ENCODE assay signal across 1 cellular context in genomic region chr2:199455533-199456382, GRCh38.
TF ChIP-seq lines count a peak whose summit lies in the region.

No MANE protein-coding gene starts in this region.

TF ChIP-seq in HepG2, 621 proteins besides CTCF, POLR2A, EP300 and RAD21 (continued from another document and continues in another):
- TF ChIP-seq ZNF318 (CRISPR knock-in tag; IDR thresholded peaks at IDR 0.05): no peak
- TF ChIP-seq ZNF207 (IDR thresholded peaks at IDR 0.05; ENCODE audit: borderline replicate concordance): no peak
- TF ChIP-seq SMAD3 (CRISPR knock-in tag; IDR thresholded peaks at IDR 0.05): peak; percentile 74; the same call in 1 of the 2 replicates
- peak; percentile 91 for TF ChIP-seq ZFY (CRISPR knock-in tag; IDR thresholded peaks at IDR 0.05)
- no peak for TF ChIP-seq ZNF34 (CRISPR knock-in tag; IDR thresholded peaks at IDR 0.05; ENCODE audit: borderline replicate concordance)
- no peak for TF ChIP-seq NBN (conservative IDR thresholded peaks at IDR 0.05)
- TF ChIP-seq SIX1 (CRISPR knock-in tag; IDR thresholded peaks at IDR 0.05; ENCODE audit: borderline replicate concordance): peak; percentile 99
- no peak for TF ChIP-seq ZNF850 (CRISPR knock-in tag; conservative IDR thresholded peaks at IDR 0.05)
- TF ChIP-seq DDIT3 (CRISPR knock-in tag; IDR thresholded peaks at IDR 0.05): no peak
- TF ChIP-seq NCOR1 (IDR thresholded peaks at IDR 0.05; ENCODE audit: borderline replicate concordance, low read length): no peak
- peak; percentile 89 for TF ChIP-seq HOXD1 (CRISPR knock-in tag; IDR thresholded peaks at IDR 0.05)
- TF ChIP-seq NFATC3 (CRISPR knock-in tag; IDR thresholded peaks at IDR 0.05): no peak
- peak; percentile 62; the same call in 1 of the 2 replicates for TF ChIP-seq FOXJ3 (CRISPR knock-in tag; IDR thresholded peaks at IDR 0.05; ENCODE audit: borderline replicate concordance)
- TF ChIP-seq ZSCAN25 (CRISPR knock-in tag; IDR thresholded peaks at IDR 0.05): peak; percentile 87
- no peak for TF ChIP-seq SIN3B (IDR thresholded peaks at IDR 0.05; ENCODE audit: low read length)
- TF ChIP-seq MAFG (CRISPR knock-in tag; IDR thresholded peaks at IDR 0.05): no peak
- no peak for TF ChIP-seq ZNF672 (CRISPR knock-in tag; IDR thresholded peaks at IDR 0.05)
- TF ChIP-seq STAT5B (CRISPR knock-in tag; IDR thresholded peaks at IDR 0.05): no peak
- TF ChIP-seq JUNB (CRISPR knock-in tag; IDR thresholded peaks at IDR 0.05; ENCODE audit: borderline replicate concordance): no peak
- TF ChIP-seq TSC22D2 (CRISPR knock-in tag; IDR thresholded peaks at IDR 0.05; ENCODE audit: borderline replicate concordance): no peak
- TF ChIP-seq ADNP (CRISPR knock-in tag; IDR thresholded peaks at IDR 0.05): no peak
- peak; percentile 98 for TF ChIP-seq ZBED4 (CRISPR knock-in tag; IDR thresholded peaks at IDR 0.05; ENCODE audit: borderline replicate concordance)
- TF ChIP-seq ZNF12 (CRISPR knock-in tag; IDR thresholded peaks at IDR 0.05): peak; percentile 22; the same call in 1 of the 2 replicates
- TF ChIP-seq ZNF775 (CRISPR knock-in tag; IDR thresholded peaks at IDR 0.05; ENCODE audit: borderline replicate concordance): no peak
- TF ChIP-seq ZNF253 (CRISPR knock-in tag; IDR thresholded peaks at IDR 0.05; ENCODE audit: borderline replicate concordance): no peak; the same call in 1 of the 2 replicates
- peak; percentile 74 for TF ChIP-seq FOXA3 (CRISPR knock-in tag; IDR thresholded peaks at IDR 0.05)
- 0 out of 2 replicates have a peak, but pooled peaks have one; percentile 7 for TF ChIP-seq TARDBP (CRISPR knock-in tag; IDR thresholded peaks at IDR 0.05)
- TF ChIP-seq DMTF1 (CRISPR knock-in tag; IDR thresholded peaks at IDR 0.05): no peak
- TF ChIP-seq ZNF367 (CRISPR knock-in tag; IDR thresholded peaks at IDR 0.05; ENCODE audit: borderline replicate concordance): peak; percentile 89; the same call in 1 of the 2 replicates
- TF ChIP-seq ZKSCAN1 (IDR thresholded peaks at IDR 0.05; ENCODE audit: low read length): no peak
- no peak for TF ChIP-seq DPF2 (CRISPR knock-in tag; IDR thresholded peaks at IDR 0.05; ENCODE audit: borderline replicate concordance, low read depth)
- TF ChIP-seq GTF3A (CRISPR knock-in tag; conservative IDR thresholded peaks at IDR 0.05): 0 out of 2 replicates have a peak, but pooled peaks have one; percentile 11
- TF ChIP-seq ZC3H13 (CRISPR knock-in tag; IDR thresholded peaks at IDR 0.05): no peak; the same call in 1 of the 2 replicates
- no peak for TF ChIP-seq TCF12 (IDR thresholded peaks at IDR 0.05)
- no peak for TF ChIP-seq TCF12 (CRISPR knock-in tag; IDR thresholded peaks at IDR 0.05)
- TF ChIP-seq ESRRA (CRISPR knock-in tag; IDR thresholded peaks at IDR 0.05; ENCODE audit: low read depth): no peak
- TF ChIP-seq ZNF136 (CRISPR knock-in tag; IDR thresholded peaks at IDR 0.05; ENCODE audit: low read depth): 0 out of 2 replicates have a peak, but pooled peaks have one; percentile 3
- TF ChIP-seq NR1H2 (CRISPR knock-in tag; IDR thresholded peaks at IDR 0.05; ENCODE audit: borderline replicate concordance, low read depth): no peak
- 0 out of 2 replicates have a peak, but pooled peaks have one; percentile 15 for TF ChIP-seq ZNF292 (CRISPR knock-in tag; IDR thresholded peaks at IDR 0.05; ENCODE audit: borderline replicate concordance, low read depth)
- peak; percentile 80; the same call in 1 of the 2 replicates for TF ChIP-seq IRF9 (CRISPR knock-in tag; IDR thresholded peaks at IDR 0.05; ENCODE audit: borderline replicate concordance)
- no peak for TF ChIP-seq E2F5 (CRISPR knock-in tag; conservative IDR thresholded peaks at IDR 0.05)
- 0 out of 2 replicates have a peak, but pooled peaks have one; percentile 45 for TF ChIP-seq EEA1 (CRISPR knock-in tag; IDR thresholded peaks at IDR 0.05; ENCODE audit: borderline replicate concordance)
- TF ChIP-seq ATF7-NPFF (CRISPR knock-in tag; IDR thresholded peaks at IDR 0.05; ENCODE audit: low read depth): peak; percentile 75; the same call in 1 of the 2 replicates
- TF ChIP-seq CAMTA2 (CRISPR knock-in tag; IDR thresholded peaks at IDR 0.05; ENCODE audit: borderline replicate concordance): peak; percentile 55; the same call in 1 of the 2 replicates
- TF ChIP-seq FIP1L1 (IDR thresholded peaks at IDR 0.05; ENCODE audit: borderline replicate concordance, insufficient read depth, low read depth, low read length): no peak
- TF ChIP-seq HMGXB4 (CRISPR knock-in tag; IDR thresholded peaks at IDR 0.05; ENCODE audit: borderline replicate concordance in 1 of 2, low read depth in 1 of 2): peak; percentile 20 to 80; a peak in 3 of 4 replicates
- no peak for TF ChIP-seq ZNF670 (CRISPR knock-in tag; IDR thresholded peaks at IDR 0.05; ENCODE audit: borderline replicate concordance)
